1 cellular context compared by ENCODE assay signal in genomic region chr17:48107137-48108055, GRCh38.
TF ChIP-seq lines count a peak whose summit lies in the region.

TSS of gene SNX11 (plus strand) at chr17:48107766. CDS start at chr17:48112044, 4,278 bp downstream.

TF ChIP-seq in HepG2, 621 proteins besides CTCF, POLR2A, EP300 and RAD21 (continued from another document and continues in another):
- TF ChIP-seq HINFP (CRISPR knock-in tag; IDR thresholded peaks at IDR 0.05; ENCODE audit: low read depth) (no peak; the same call in 1 of the 2 replicates), SALL2 (CRISPR knock-in tag; IDR thresholded peaks at IDR 0.05) (peak; percentile 77), ZNF598 (CRISPR knock-in tag; IDR thresholded peaks at IDR 0.05; ENCODE audit: borderline replicate concordance) (peak; percentile 84; the same call in 1 of the 2 replicates), FOXC1 (CRISPR knock-in tag; IDR thresholded peaks at IDR 0.05; ENCODE audit: borderline replicate concordance) (peak; percentile 79; the same call in 1 of the 2 replicates), ZFP37 (CRISPR knock-in tag; IDR thresholded peaks at IDR 0.05; ENCODE audit: borderline replicate concordance) (no peak), TBL1XR1 (IDR thresholded peaks at IDR 0.05; ENCODE audit: borderline replicate concordance, low read length, partially characterized antibody) (peak; percentile 41), ZNF136 (CRISPR knock-in tag; IDR thresholded peaks at IDR 0.05; ENCODE audit: low read depth) (no peak; the same call in 1 of the 2 replicates), ZNF839 (CRISPR knock-in tag; IDR thresholded peaks at IDR 0.05; ENCODE audit: borderline replicate concordance) (peak; percentile 81; the same call in 1 of the 2 replicates), ZNF430 (CRISPR knock-in tag; IDR thresholded peaks at IDR 0.05) (peak; percentile 52; the same call in 1 of the 2 replicates), SYNCRIP (IDR thresholded peaks at IDR 0.05; ENCODE audit: insufficient read depth, low read depth, low read length) (no peak), CERS6 (CRISPR knock-in tag; IDR thresholded peaks at IDR 0.05) (no peak), ZNF782 (CRISPR knock-in tag; IDR thresholded peaks at IDR 0.05; ENCODE audit: borderline replicate concordance) (no peak; the same call in 1 of the 2 replicates), RFX5 (IDR thresholded peaks at IDR 0.05; ENCODE audit: low read depth, low read length) (peak; percentile 77; the same call in 1 of the 2 replicates), PHF5A (CRISPR knock-in tag; IDR thresholded peaks at IDR 0.05; ENCODE audit: low read depth, unreplicated experiment) (peak; percentile 62), FOXK1 (CRISPR knock-in tag; IDR thresholded peaks at IDR 0.05; ENCODE audit: borderline replicate concordance, low read depth) (peak; percentile 75), ZNF800 (CRISPR knock-in tag; IDR thresholded peaks at IDR 0.05) (no peak), ZNF17 (CRISPR knock-in tag; IDR thresholded peaks at IDR 0.05) (0 out of 2 replicates have a peak, but pooled peaks have one; percentile 30), ZBED4 (CRISPR knock-in tag; IDR thresholded peaks at IDR 0.05; ENCODE audit: borderline replicate concordance) (no peak), RXRA (CRISPR knock-in tag; IDR thresholded peaks at IDR 0.05) (peak; percentile 76; the same call in 1 of the 2 replicates), POLR2AphosphoS2 (IDR thresholded peaks at IDR 0.05; ENCODE audit: low read depth, low read length) (no peak), TP53 (CRISPR knock-in tag; conservative IDR thresholded peaks at IDR 0.05) (0 out of 2 replicates have a peak, but pooled peaks have one; percentile 41), HMGA1 (CRISPR knock-in tag; conservative IDR thresholded peaks at IDR 0.05) (no peak), HNRNPK (IDR thresholded peaks at IDR 0.05; ENCODE audit: low read depth, low read length, poor library complexity, severe bottlenecking) (peak; percentile 79), CREB1 (IDR thresholded peaks at IDR 0.05) (peak; percentile 62), CREB1 (CRISPR knock-in tag; IDR thresholded peaks at IDR 0.05) (peak; percentile 81), BORCS8-MEF2B (CRISPR knock-in tag; IDR thresholded peaks at IDR 0.05) (peak; percentile 84; the same call in 1 of the 2 replicates), ARID3A (IDR thresholded peaks at IDR 0.05; ENCODE audit: low read depth, low read length) (no peak), HOXA3 (CRISPR knock-in tag; IDR thresholded peaks at IDR 0.05) (peak; percentile 63; the same call in 1 of the 2 replicates), KLF6 (CRISPR knock-in tag; IDR thresholded peaks at IDR 0.05) (no peak), ZNF563 (CRISPR knock-in tag; IDR thresholded peaks at IDR 0.05) (0 out of 2 replicates have a peak, but pooled peaks have one; percentile 22), MTF2 (CRISPR knock-in tag; IDR thresholded peaks at IDR 0.05; ENCODE audit: borderline replicate concordance) (peak; percentile 15; the same call in 1 of the 2 replicates), GMEB1 (CRISPR knock-in tag; IDR thresholded peaks at IDR 0.05; ENCODE audit: borderline replicate concordance) (peak; percentile 86), CBX2 (IDR thresholded peaks at IDR 0.05; ENCODE audit: low read depth, low read length) (no peak), CBX2 (CRISPR knock-in tag; IDR thresholded peaks at IDR 0.05; ENCODE audit: low read depth) (no peak; the same call in 1 of the 2 replicates), HMG20B (CRISPR knock-in tag; conservative IDR thresholded peaks at IDR 0.05) (peak; percentile 31; the same call in 1 of the 2 replicates), IRF2 (CRISPR knock-in tag; IDR thresholded peaks at IDR 0.05) (peak; percentile 80), HIC2 (CRISPR knock-in tag; IDR thresholded peaks at IDR 0.05; ENCODE audit: low read depth) (peak; percentile 51; the same call in 1 of the 2 replicates), ZNF691 (CRISPR knock-in tag; IDR thresholded peaks at IDR 0.05; ENCODE audit: borderline replicate concordance, low read depth) (0 out of 2 replicates have a peak, but pooled peaks have one; percentile 26), ZNF609 (CRISPR knock-in tag; IDR thresholded peaks at IDR 0.05; ENCODE audit: borderline replicate concordance) (no peak), ZNF256 (CRISPR knock-in tag; conservative IDR thresholded peaks at IDR 0.05) (no peak), HOXA7 (CRISPR knock-in tag; IDR thresholded peaks at IDR 0.05) (no peak), KLF16 (CRISPR knock-in tag; IDR thresholded peaks at IDR 0.05) (peak; percentile 25 to 84; a peak in 3 of 4 replicates)
